ENCODE assay signal across 30 cellular contexts in genomic region chr18:13430663-13431062, GRCh38.
"Had no signal": no experiment of that assay in that cellular context is flagged by ENCODE, and none has a peak within 500 bp of the region (broad histone marks: within the 10 kb centered on the region; RNA-seq: fewer than 3 reads in every experiment).

No MANE protein-coding gene starts in this region.

- H3K9me3 Mint-ChIP-seq: activated CD4-positive, alpha-beta memory T cell treated with anti-CD3 and anti-CD28 coated beads, Interleukin-2, amount 10 ng/mL, durations not matched to agents 7 days and 5 days; activated CD4-positive, alpha-beta T cell treated with anti-CD3 and anti-CD28 coated beads, Interleukin-2, amount 10 ng/mL, durations not matched to agents 7 days and 5 days; activated naive CD4-positive, alpha-beta T cell treated with anti-CD3 and anti-CD28 coated beads for 36 hours; activated naive CD4-positive, alpha-beta T cell treated with anti-CD3 and anti-CD28 coated beads, Interleukin-2, amount 50 U/mL, for 24 hours; activated naive CD8-positive, alpha-beta T cell treated with anti-CD3 and anti-CD28 coated beads for 36 hours; activated naive CD8-positive, alpha-beta T cell treated with anti-CD3 and anti-CD28 coated beads, Interleukin-2, amount 50 U/mL, for 24 hours; activated T-helper 1 cell treated with anti-CD3 and anti-CD28 coated beads, Interleukin-12 subunit alpha, Interleukin-12 subunit beta, Interleukin-2, Interleukin-4 antibody, amounts not matched to agents 30 ng/mL and 10 ng/mL and 1 ng/mL, durations not matched to agents 14 hours and 24 hours and 36 hours; activated T-helper 2 cell treated with anti-CD3 and anti-CD28 coated beads, Interferon-gamma antibody, Interleukin-2, Interleukin-4, amounts not matched to agents 10 μg/mL and 5 μg/mL and 100 μg/mL, durations not matched to agents 14 hours and 24 hours and 36 hours; effector memory CD8-positive, alpha-beta T cell had no signal

- H3K27ac Mint-ChIP-seq: activated CD4-positive, alpha-beta memory T cell treated with anti-CD3 and anti-CD28 coated beads, Interleukin-2, amount 10 ng/mL, durations not matched to agents 7 days and 5 days; activated CD4-positive, alpha-beta T cell treated with anti-CD3 and anti-CD28 coated beads, Interleukin-2, amount 10 ng/mL, durations not matched to agents 7 days and 5 days; activated naive CD4-positive, alpha-beta T cell treated with anti-CD3 and anti-CD28 coated beads for 36 hours; activated naive CD4-positive, alpha-beta T cell treated with anti-CD3 and anti-CD28 coated beads, Interleukin-2, amount 50 U/mL, for 24 hours; activated naive CD8-positive, alpha-beta T cell treated with anti-CD3 and anti-CD28 coated beads for 36 hours; activated naive CD8-positive, alpha-beta T cell treated with anti-CD3 and anti-CD28 coated beads, Interleukin-2, amount 50 U/mL, for 24 hours; activated T-helper 1 cell treated with anti-CD3 and anti-CD28 coated beads, Interleukin-12 subunit alpha, Interleukin-12 subunit beta, Interleukin-2, Interleukin-4 antibody, amounts not matched to agents 30 ng/mL and 10 ng/mL and 1 ng/mL, durations not matched to agents 14 hours and 24 hours and 36 hours; activated T-helper 2 cell treated with anti-CD3 and anti-CD28 coated beads, Interferon-gamma antibody, Interleukin-2, Interleukin-4, amounts not matched to agents 10 μg/mL and 5 μg/mL and 100 μg/mL, durations not matched to agents 14 hours and 24 hours and 36 hours; effector memory CD8-positive, alpha-beta T cell had no signal

- H3K4me3 ChIP-seq: adrenal gland, body of pancreas, esophagus muscularis mucosa, gastrocnemius medialis, heart left ventricle had no signal

- H3K27ac ChIP-seq: adrenal gland, body of pancreas, esophagus muscularis mucosa, foreskin keratinocyte, gastrocnemius medialis, heart left ventricle had no signal

- H3K27me3 Mint-ChIP-seq: activated CD4-positive, alpha-beta memory T cell treated with anti-CD3 and anti-CD28 coated beads, Interleukin-2, amount 10 ng/mL, durations not matched to agents 7 days and 5 days; activated CD4-positive, alpha-beta T cell treated with anti-CD3 and anti-CD28 coated beads, Interleukin-2, amount 10 ng/mL, durations not matched to agents 7 days and 5 days; activated naive CD4-positive, alpha-beta T cell treated with anti-CD3 and anti-CD28 coated beads, Interleukin-2, amount 50 U/mL, for 24 hours; activated naive CD8-positive, alpha-beta T cell treated with anti-CD3 and anti-CD28 coated beads for 36 hours; activated naive CD8-positive, alpha-beta T cell treated with anti-CD3 and anti-CD28 coated beads, Interleukin-2, amount 50 U/mL, for 24 hours; effector memory CD8-positive, alpha-beta T cell had no signal

- H3K27me3 ChIP-seq: adrenal gland, body of pancreas, esophagus muscularis mucosa, foreskin keratinocyte, gastrocnemius medialis, heart left ventricle had no signal

- ATAC-seq: activated naive CD8-positive, alpha-beta T cell treated with anti-CD3 and anti-CD28 coated beads, Interleukin-2, amount 50 U/mL, for 24 hours; body of pancreas; effector memory CD8-positive, alpha-beta T cell; foreskin keratinocyte; gastrocnemius medialis; heart left ventricle had no signal

- H3K4me3 Mint-ChIP-seq: activated CD4-positive, alpha-beta memory T cell treated with anti-CD3 and anti-CD28 coated beads, Interleukin-2, amount 10 ng/mL, durations not matched to agents 7 days and 5 days; activated CD4-positive, alpha-beta T cell treated with anti-CD3 and anti-CD28 coated beads, Interleukin-2, amount 10 ng/mL, durations not matched to agents 7 days and 5 days; activated naive CD4-positive, alpha-beta T cell treated with anti-CD3 and anti-CD28 coated beads for 36 hours; activated naive CD4-positive, alpha-beta T cell treated with anti-CD3 and anti-CD28 coated beads, Interleukin-2, amount 50 U/mL, for 24 hours; activated naive CD8-positive, alpha-beta T cell treated with anti-CD3 and anti-CD28 coated beads for 36 hours; activated naive CD8-positive, alpha-beta T cell treated with anti-CD3 and anti-CD28 coated beads, Interleukin-2, amount 50 U/mL, for 24 hours; activated T-helper 1 cell treated with anti-CD3 and anti-CD28 coated beads, Interleukin-12 subunit alpha, Interleukin-12 subunit beta, Interleukin-2, Interleukin-4 antibody, amounts not matched to agents 30 ng/mL and 10 ng/mL and 1 ng/mL, durations not matched to agents 14 hours and 24 hours and 36 hours; effector memory CD8-positive, alpha-beta T cell had no signal

- H3K4me1 ChIP-seq: body of pancreas, foreskin keratinocyte had no signal

- H3K36me3 ChIP-seq: adrenal gland, gastrocnemius medialis, heart left ventricle had no signal

- H3K36me3 Mint-ChIP-seq: activated naive CD4-positive, alpha-beta T cell treated with anti-CD3 and anti-CD28 coated beads, Interleukin-2, amount 50 U/mL, for 24 hours had no signal

- H3K9me3 ChIP-seq: adrenal gland, body of pancreas, esophagus muscularis mucosa, gastrocnemius medialis, heart left ventricle had no signal

- DNase-seq: activated CD4-positive, alpha-beta memory T cell treated with anti-CD3 and anti-CD28 coated beads, Interleukin-2, amount 10 ng/mL, durations not matched to agents 7 days and 5 days; activated CD4-positive, alpha-beta T cell treated with anti-CD3 and anti-CD28 coated beads for 1 hour; activated CD4-positive, alpha-beta T cell treated with anti-CD3 and anti-CD28 coated beads for 4 hours; activated CD4-positive, alpha-beta T cell treated with anti-CD3 and anti-CD28 coated beads, Interleukin-2, amount 10 ng/mL, durations not matched to agents 7 days and 5 days; activated CD4-positive, alpha-beta T cell treated with anti-CD3 and anti-CD28 coated beads, Interleukin-2, amount 50 U/mL, for 4 hours; activated CD8-positive, alpha-beta memory T cell treated with anti-CD3 and anti-CD28 coated beads, Interleukin-2, amount 50 U/mL, for 48 hours; activated effector memory CD4-positive, alpha-beta T cell treated with anti-CD3 and anti-CD28 coated beads, Interleukin-2, amount 50 U/mL, for 16 hours; activated naive CD4-positive, alpha-beta T cell treated with anti-CD3 and anti-CD28 coated beads for 36 hours; activated naive CD8-positive, alpha-beta T cell treated with anti-CD3 and anti-CD28 coated beads for 36 hours; activated naive CD8-positive, alpha-beta T cell treated with anti-CD3 and anti-CD28 coated beads, Interleukin-2, amount 50 U/mL, for 24 hours; activated T-cell treated with anti-CD3 and anti-CD28 coated beads for 4 hours; activated T-cell treated with anti-CD3 and anti-CD28 coated beads, Interleukin-2, amount 50 U/mL, for 48 hours; adrenal gland; amygdala; aorta; body of pancreas; cortex of kidney; dermis blood vessel endothelial cell; effector CD4-positive, alpha-beta T cell; effector memory CD8-positive, alpha-beta T cell; erythroblast; foreskin keratinocyte; gastrocnemius medialis; glutamatergic neuron; heart left ventricle; T-helper 2 cell had no signal
